Comparison of ENCODE assay signal across 8 cellular contexts in the genomic region with DNA sequence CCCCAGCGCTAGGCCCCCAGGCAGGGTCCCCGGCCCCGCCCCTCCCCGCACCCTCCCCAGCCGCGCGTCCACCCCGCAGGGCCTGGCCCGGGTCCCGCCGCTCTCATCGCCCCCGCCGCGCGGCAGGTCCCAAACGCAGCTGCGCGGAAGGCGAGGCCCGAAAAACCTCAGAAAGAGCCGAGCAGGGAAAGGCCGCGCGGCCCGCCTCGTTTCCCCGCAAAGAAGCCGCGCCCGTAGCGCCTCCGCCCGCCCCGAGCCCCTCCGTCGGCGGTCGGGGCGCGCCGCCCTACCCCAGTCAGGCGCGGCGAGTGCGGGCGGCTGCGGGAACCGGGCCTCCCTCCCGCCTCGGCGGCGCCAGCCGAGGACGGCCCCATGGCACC. TPM values are rescaled to one million over a fixed set of nuclear protein-coding genes. Genes with fewer than 3 reads are reported as not detected.
DNase-seq lines count a peak whose midpoint lies in the region; ATAC-seq and TF ChIP-seq lines count a peak whose summit lies in the region.

No MANE protein-coding gene starts in this region.

- H3K4me3 ChIP-seq in foreskin fibroblast (ENCODE audit: low read depth in 1 of 2, low read length in 2 of 2) (peak overlapping the region; percentile 58 to 63), gastrocnemius medialis (peak overlapping the region; percentile 51 to 85 (median 70))

- ATAC-seq in HG02884 (IDR thresholded peaks at IDR 0.05; ENCODE audit: unreplicated experiment) (peak; percentile 10), gastrocnemius medialis (peak; percentile 53 to 66)

- H3K4me1 ChIP-seq in gastrocnemius medialis = peaks cover 6 to 10% of the 10 kb centered on the region in 2 donors

- H3K36me3 Mint-ChIP-seq in glutamatergic neuron (ENCODE audit: unreplicated experiment) = no peaks in the 10 kb centered on the region

- H3K4me3 Mint-ChIP-seq in glutamatergic neuron (ENCODE audit: unreplicated experiment) = no peak overlapping the region

- intact Hi-C loops in gastrocnemius medialis (cut with DNase I; ENCODE audit: low total_unique reads) = loop anchor here (1.0 to 5.0 kb wide), 4 partner anchors 23 to 394 kb away; partner anchors contain the start of genes ANKLE2, GOLGA3, PGAM5 and ZNF140

- no peak for TF ChIP-seq POLR2A in gastrocnemius medialis (IDR thresholded peaks at IDR 0.05)

- peak; percentile 7 for DNase-seq in activated T-cell treated with anti-CD3 and anti-CD28 coated beads for 4 hours
- DNase-seq in activated T-cell treated with anti-CD3 and anti-CD28 coated beads, Interleukin-2, amount 50 U/mL, for 48 hours = no peak
- peak; percentile 19 for DNase-seq in SW480 (ENCODE audit: low spot score)
- DNase-seq in foreskin fibroblast = peak in 1 of 2 donors; percentile 47
- no peak for DNase-seq in gastrocnemius medialis
- DNase-seq in glutamatergic neuron = no peak
- DNase-seq in activated CD4-positive, CD25-positive, alpha-beta regulatory T cell (lab: John Stamatoyannopoulos, UW) = no peak

- no peaks in the 10 kb centered on the region for H3K9me3 ChIP-seq in gastrocnemius medialis

- TF ChIP-seq CTCF in foreskin fibroblast (IDR thresholded peaks at IDR 0.05; ENCODE audit: low read depth, low read length) (no peak), gastrocnemius medialis (IDR thresholded peaks at IDR 0.05 in 4 of 5, conservative IDR thresholded peaks at IDR 0.05 in 1 of 5) (no peak), glutamatergic neuron (IDR thresholded peaks at IDR 0.05; ENCODE audit: partially characterized antibody, unreplicated experiment) (no peak)

- H3K27ac ChIP-seq in gastrocnemius medialis = peak overlapping the region; percentile 62 to 77 (median 72)

- in situ Hi-C loops in gastrocnemius medialis (cut with MboI; ENCODE audit: low sequenced_read_pairs in 4 of 4) = no loop called here

- H3K27ac Mint-ChIP-seq in glutamatergic neuron (ENCODE audit: unreplicated experiment) = no peak overlapping the region

- peaks cover 7% of the 10 kb centered on the region for H3K4me1 Mint-ChIP-seq in glutamatergic neuron (ENCODE audit: low read depth, unreplicated experiment)

- H3K36me3 ChIP-seq in gastrocnemius medialis = no peaks in the 10 kb centered on the region

- peaks cover 5% of the 10 kb centered on the region for H3K9me3 Mint-ChIP-seq in glutamatergic neuron (ENCODE audit: unreplicated experiment)

- no peaks in the 10 kb centered on the region for H3K27me3 ChIP-seq in gastrocnemius medialis

- H3K27me3 Mint-ChIP-seq in glutamatergic neuron (ENCODE audit: unreplicated experiment) = no peaks in the 10 kb centered on the region

RNA-seq across cellular contexts. Expression of gene POLE, which starts 0.3 kb away (rescaled TPM):
- total RNA-seq in gastrocnemius medialis (10 to 100 TPM in 2 of 4 donors, 1 to 10 TPM in 2; 7.1 to 18.7 (median 11.1) TPM), glutamatergic neuron (ENCODE audit: unreplicated experiment) (38.6 TPM)

RNA-seq across cellular contexts. Expression of gene PXMP2, which starts 0.6 kb away (rescaled TPM):
- total RNA-seq in gastrocnemius medialis (10 to 100 TPM; 16.0 to 44.8 (median 38.6) TPM), glutamatergic neuron (ENCODE audit: unreplicated experiment) (9.8 TPM)

RNA-seq across cellular contexts. Expression of gene PGAM5, which starts 23.8 kb away (rescaled TPM):
- 10 to 100 TPM; 36.6 to 75.1 (median 62.8) TPM for total RNA-seq in gastrocnemius medialis
- 29.1 TPM for total RNA-seq in glutamatergic neuron (ENCODE audit: unreplicated experiment)

Comparison
In these comparisons a context has a peak if more than half of its experiments do, and no peak if none do; other contexts are left out.
1. DNase-seq: peak in activated T-cell treated with anti-CD3 and anti-CD28 coated beads for 4 hours (single experiment) and SW480 (single experiment); none in activated T-cell treated with anti-CD3 and anti-CD28 coated beads, Interleukin-2, amount 50 U/mL, for 48 hours (0 of 2), gastrocnemius medialis (0 of 2), glutamatergic neuron (single experiment) and activated CD4-positive, CD25-positive, alpha-beta regulatory T cell (0 of 4).